Comparison of ENCODE assay signal across 1 cellular context in the genomic region with DNA sequence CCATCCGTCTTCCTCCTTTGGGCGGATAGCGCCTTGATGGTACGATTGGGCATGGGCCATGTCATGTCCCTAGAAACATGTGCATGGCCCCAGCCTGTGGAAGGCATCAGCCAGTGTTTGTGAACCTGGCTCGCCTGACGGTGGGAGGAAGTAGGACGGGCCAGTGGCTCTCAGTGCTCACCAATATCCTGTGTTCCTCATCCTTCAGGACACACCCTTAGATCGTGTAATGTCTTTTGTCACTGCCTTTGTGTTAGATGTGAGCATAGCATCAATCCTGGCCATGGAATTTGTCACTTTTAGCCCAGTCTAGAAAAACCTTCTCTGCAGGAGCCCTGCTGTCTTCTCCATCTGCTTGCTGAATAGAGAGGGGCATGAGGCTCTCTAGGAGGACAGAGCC.
TF ChIP-seq lines count a peak whose summit lies in the region.

No MANE protein-coding gene starts in this region.

TF ChIP-seq in WTC11, 78 proteins besides CTCF, POLR2A, EP300 and RAD21 (continued from another document):
- TF ChIP-seq, protein P1, sequence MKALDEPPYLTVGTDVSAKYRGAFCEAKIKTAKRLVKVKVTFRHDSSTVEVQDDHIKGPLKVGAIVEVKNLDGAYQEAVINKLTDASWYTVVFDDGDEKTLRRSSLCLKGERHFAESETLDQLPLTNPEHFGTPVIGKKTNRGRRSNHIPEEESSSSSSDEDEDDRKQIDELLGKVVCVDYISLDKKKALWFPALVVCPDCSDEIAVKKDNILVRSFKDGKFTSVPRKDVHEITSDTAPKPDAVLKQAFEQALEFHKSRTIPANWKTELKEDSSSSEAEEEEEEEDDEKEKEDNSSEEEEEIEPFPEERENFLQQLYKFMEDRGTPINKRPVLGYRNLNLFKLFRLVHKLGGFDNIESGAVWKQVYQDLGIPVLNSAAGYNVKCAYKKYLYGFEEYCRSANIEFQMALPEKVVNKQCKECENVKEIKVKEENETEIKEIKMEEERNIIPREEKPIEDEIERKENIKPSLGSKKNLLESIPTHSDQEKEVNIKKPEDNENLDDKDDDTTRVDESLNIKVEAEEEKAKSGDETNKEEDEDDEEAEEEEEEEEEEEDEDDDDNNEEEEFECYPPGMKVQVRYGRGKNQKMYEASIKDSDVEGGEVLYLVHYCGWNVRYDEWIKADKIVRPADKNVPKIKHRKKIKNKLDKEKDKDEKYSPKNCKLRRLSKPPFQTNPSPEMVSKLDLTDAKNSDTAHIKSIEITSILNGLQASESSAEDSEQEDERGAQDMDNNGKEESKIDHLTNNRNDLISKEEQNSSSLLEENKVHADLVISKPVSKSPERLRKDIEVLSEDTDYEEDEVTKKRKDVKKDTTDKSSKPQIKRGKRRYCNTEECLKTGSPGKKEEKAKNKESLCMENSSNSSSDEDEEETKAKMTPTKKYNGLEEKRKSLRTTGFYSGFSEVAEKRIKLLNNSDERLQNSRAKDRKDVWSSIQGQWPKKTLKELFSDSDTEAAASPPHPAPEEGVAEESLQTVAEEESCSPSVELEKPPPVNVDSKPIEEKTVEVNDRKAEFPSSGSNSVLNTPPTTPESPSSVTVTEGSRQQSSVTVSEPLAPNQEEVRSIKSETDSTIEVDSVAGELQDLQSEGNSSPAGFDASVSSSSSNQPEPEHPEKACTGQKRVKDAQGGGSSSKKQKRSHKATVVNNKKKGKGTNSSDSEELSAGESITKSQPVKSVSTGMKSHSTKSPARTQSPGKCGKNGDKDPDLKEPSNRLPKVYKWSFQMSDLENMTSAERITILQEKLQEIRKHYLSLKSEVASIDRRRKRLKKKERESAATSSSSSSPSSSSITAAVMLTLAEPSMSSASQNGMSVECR (CRISPR knock-in tag; IDR thresholded peaks at IDR 0.05; ENCODE audit: borderline replicate concordance) = no peak
- TF ChIP-seq NFATC4 (CRISPR knock-in tag; IDR thresholded peaks at IDR 0.05) = no peak
- no peak for TF ChIP-seq FOXJ3 (CRISPR knock-in tag; IDR thresholded peaks at IDR 0.05; ENCODE audit: borderline replicate concordance)
- TF ChIP-seq, protein P2, sequence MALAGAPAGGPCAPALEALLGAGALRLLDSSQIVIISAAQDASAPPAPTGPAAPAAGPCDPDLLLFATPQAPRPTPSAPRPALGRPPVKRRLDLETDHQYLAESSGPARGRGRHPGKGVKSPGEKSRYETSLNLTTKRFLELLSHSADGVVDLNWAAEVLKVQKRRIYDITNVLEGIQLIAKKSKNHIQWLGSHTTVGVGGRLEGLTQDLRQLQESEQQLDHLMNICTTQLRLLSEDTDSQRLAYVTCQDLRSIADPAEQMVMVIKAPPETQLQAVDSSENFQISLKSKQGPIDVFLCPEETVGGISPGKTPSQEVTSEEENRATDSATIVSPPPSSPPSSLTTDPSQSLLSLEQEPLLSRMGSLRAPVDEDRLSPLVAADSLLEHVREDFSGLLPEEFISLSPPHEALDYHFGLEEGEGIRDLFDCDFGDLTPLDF (CRISPR knock-in tag; IDR thresholded peaks at IDR 0.05) = no peak
- TF ChIP-seq, protein P3, sequence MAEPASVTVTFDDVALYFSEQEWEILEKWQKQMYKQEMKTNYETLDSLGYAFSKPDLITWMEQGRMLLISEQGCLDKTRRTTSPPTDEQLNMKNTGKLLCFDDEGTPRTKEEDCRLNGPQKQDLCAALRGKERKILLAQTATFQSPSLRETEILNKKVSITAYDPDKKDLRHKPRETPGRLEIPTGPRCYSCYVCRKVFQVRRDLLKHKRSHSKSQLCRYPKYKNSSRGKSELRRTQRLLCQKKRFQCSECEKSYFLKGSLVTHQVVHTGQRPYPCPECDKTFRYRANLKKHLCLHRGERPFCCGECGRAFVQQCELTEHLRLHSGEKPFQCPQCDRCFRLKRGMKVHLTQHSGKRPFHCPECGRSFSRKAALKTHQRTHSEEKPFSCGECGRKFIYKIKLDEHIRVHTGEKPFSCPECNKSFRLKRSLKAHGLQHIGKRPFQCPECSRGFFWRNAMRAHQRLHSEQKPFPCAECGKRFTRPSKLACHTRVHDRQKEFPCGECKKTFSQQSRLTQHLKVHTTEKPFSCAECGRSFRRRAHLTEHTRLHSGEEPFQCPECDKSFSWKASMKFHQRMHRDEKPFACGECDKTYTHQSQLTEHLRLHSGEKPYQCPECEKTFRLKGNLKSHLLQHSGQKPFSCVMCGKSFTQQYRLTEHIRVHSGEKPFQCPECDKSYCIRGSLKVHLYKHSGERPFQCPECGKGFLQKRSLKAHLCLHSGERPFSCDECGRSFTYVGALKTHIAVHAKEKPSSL (CRISPR knock-in tag; conservative IDR thresholded peaks at IDR 0.05) = no peak
- no peak for TF ChIP-seq TCF7 (CRISPR knock-in tag; IDR thresholded peaks at IDR 0.05; ENCODE audit: low read depth)
- TF ChIP-seq, protein P4, sequence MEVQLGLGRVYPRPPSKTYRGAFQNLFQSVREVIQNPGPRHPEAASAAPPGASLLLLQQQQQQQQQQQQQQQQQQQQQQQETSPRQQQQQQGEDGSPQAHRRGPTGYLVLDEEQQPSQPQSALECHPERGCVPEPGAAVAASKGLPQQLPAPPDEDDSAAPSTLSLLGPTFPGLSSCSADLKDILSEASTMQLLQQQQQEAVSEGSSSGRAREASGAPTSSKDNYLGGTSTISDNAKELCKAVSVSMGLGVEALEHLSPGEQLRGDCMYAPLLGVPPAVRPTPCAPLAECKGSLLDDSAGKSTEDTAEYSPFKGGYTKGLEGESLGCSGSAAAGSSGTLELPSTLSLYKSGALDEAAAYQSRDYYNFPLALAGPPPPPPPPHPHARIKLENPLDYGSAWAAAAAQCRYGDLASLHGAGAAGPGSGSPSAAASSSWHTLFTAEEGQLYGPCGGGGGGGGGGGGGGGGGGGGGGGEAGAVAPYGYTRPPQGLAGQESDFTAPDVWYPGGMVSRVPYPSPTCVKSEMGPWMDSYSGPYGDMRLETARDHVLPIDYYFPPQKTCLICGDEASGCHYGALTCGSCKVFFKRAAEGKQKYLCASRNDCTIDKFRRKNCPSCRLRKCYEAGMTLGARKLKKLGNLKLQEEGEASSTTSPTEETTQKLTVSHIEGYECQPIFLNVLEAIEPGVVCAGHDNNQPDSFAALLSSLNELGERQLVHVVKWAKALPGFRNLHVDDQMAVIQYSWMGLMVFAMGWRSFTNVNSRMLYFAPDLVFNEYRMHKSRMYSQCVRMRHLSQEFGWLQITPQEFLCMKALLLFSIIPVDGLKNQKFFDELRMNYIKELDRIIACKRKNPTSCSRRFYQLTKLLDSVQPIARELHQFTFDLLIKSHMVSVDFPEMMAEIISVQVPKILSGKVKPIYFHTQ (CRISPR knock-in tag; IDR thresholded peaks at IDR 0.05) = no peak
- TF ChIP-seq, protein P5, sequence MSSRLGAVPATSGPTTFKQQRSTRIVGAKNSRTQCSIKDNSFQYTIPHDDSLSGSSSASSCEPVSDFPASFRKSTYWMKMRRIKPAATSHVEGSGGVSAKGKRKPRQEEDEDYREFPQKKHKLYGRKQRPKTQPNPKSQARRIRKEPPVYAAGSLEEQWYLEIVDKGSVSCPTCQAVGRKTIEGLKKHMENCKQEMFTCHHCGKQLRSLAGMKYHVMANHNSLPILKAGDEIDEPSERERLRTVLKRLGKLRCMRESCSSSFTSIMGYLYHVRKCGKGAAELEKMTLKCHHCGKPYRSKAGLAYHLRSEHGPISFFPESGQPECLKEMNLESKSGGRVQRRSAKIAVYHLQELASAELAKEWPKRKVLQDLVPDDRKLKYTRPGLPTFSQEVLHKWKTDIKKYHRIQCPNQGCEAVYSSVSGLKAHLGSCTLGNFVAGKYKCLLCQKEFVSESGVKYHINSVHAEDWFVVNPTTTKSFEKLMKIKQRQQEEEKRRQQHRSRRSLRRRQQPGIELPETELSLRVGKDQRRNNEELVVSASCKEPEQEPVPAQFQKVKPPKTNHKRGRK (CRISPR knock-in tag; IDR thresholded peaks at IDR 0.05; ENCODE audit: borderline replicate concordance) = no peak
